Comparison of ENCODE assay signal across 29 cellular contexts in the genomic region with DNA sequence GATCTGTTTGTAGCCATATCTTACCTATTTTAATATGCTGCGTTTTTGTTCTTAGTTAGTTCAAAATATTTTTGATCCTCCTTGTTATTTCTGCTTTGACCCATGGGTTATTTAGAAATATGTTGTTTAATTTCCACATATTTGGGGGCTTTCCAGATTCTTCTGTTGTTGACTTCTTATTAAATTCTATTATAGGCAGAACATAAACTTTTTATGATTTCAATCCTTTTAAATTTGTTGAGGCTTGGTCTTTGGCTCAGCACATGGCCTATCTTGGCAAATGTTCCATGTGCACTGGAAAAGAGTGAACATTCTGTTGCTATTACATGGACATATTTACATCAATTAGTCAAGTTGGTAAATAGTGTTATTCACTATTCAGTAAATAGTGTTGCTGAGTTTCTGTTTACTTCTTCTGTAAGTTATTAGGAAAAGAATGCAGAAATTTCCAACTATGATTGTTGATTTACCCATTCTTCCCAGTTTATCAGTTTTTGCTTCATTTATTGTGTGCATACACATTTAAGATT.
"Had no signal": no experiment of that assay in that cellular context is flagged by ENCODE, and none has a peak within 500 bp of the region (broad histone marks: within the 10 kb centered on the region; RNA-seq: fewer than 3 reads in every experiment).

No MANE protein-coding gene starts in this region.

- H3K27me3 ChIP-seq: adrenal gland, body of pancreas, cardiac muscle cell, colonic mucosa had no signal

- H3K4me1 ChIP-seq: adrenal gland, body of pancreas, colonic mucosa had no signal

- H3K36me3 ChIP-seq: adrenal gland, cardiac muscle cell, colonic mucosa, WERI-Rb-1 had no signal

- H3K4me3 ChIP-seq: adrenal gland, body of pancreas, cardiac muscle cell, colonic mucosa had no signal

- ATAC-seq: activated CD4-positive, CD25-positive, alpha-beta regulatory T cell treated with anti-CD3 and anti-CD28 coated beads, Interleukin-2, amount 50 U/mL, for 24 hours; activated CD8-positive, alpha-beta T cell treated with anti-CD3 and anti-CD28 coated beads for 36 hours; activated naive CD8-positive, alpha-beta T cell treated with anti-CD3 and anti-CD28 coated beads, Interleukin-2, amount 50 U/mL, for 24 hours; activated T-cell treated with anti-CD3 and anti-CD28 coated beads, Interleukin-2, amount 50 U/mL, for 4 hours; activated T-helper 17 cell treated with anti-CD3 and anti-CD28 coated beads, Interleukin-2, amount 50 U/mL, for 72 hours; body of pancreas; esophagus mucosa had no signal

- DNase-seq: activated B cell treated with CpG ODN at 0.5 μM for 24 hours; activated CD4-positive, alpha-beta T cell treated with anti-CD3 and anti-CD28 coated beads for 48 hours; activated CD4-positive, alpha-beta T cell treated with anti-CD3 and anti-CD28 coated beads, Interleukin-2, amount 50 U/mL, for 1 hour; activated CD4-positive, alpha-beta T cell treated with anti-CD3 and anti-CD28 coated beads, Interleukin-2, amount 50 U/mL, for 48 hours; activated CD8-positive, alpha-beta memory T cell treated with anti-CD3 and anti-CD28 coated beads for 24 hours; activated CD8-positive, alpha-beta T cell treated with anti-CD3 and anti-CD28 coated beads for 36 hours; activated effector memory CD4-positive, alpha-beta T cell treated with Interleukin-2 at 50 U/mL for 16 hours; activated gamma-delta T cell treated with Interleukin-2 at 50 U/mL for 16 hours; activated naive CD4-positive, alpha-beta T cell treated with Interleukin-2 at 50 U/mL for 16 hours; activated naive CD8-positive, alpha-beta T cell treated with anti-CD3 and anti-CD28 coated beads for 36 hours; activated naive CD8-positive, alpha-beta T cell treated with anti-CD3 and anti-CD28 coated beads, Interleukin-2, amount 50 U/mL, for 24 hours; activated T-cell treated with anti-CD3 and anti-CD28 coated beads, Interleukin-2, amount 50 U/mL, for 4 hours; adrenal gland; amygdala; aorta; body of pancreas; central memory CD4-positive, alpha-beta T cell; cerebellar nuclear complex; colonic mucosa; effector CD8-positive, alpha-beta T cell; foreskin fibroblast; head of caudate nucleus; T1000; WERI-Rb-1 had no signal

- H3K27ac ChIP-seq: adrenal gland, body of pancreas, cardiac muscle cell, colonic mucosa, WERI-Rb-1 had no signal

- H3K9me3 ChIP-seq: colonic mucosa had no signal

- FAIRE-seq: frontal cortex had no signal
